Comparison of ENCODE assay signal across 23 cellular contexts in genomic region chr1:20684651-20685050, GRCh38. TPM values are rescaled to one million over a fixed set of nuclear protein-coding genes. Genes with fewer than 3 reads are reported as not detected.
A peak's percentile ranks its signal among the peaks of the same experiment; 100 is the strongest.
DNase-seq lines count a peak whose midpoint lies in the region; ATAC-seq and TF ChIP-seq lines count a peak whose summit lies in the region.
"Had no signal": no experiment of that assay in that cellular context is flagged by ENCODE, and none has a peak within 500 bp of the region (broad histone marks: within the 10 kb centered on the region; RNA-seq: fewer than 3 reads in every experiment).

No MANE protein-coding gene starts in this region.

- no peaks in the 10 kb centered on the region for H3K27me3 Mint-ChIP-seq in dendritic cell treated with granulocyte-macrophage colony-stimulating factor and Interleukin-4, amounts not matched to agents 40 ng/mL and 50 ng/mL, for 4 days
- H3K27me3 Mint-ChIP-seq in activated CD4-positive, alpha-beta T cell treated with anti-CD3 and anti-CD28 coated beads, Interleukin-2, amount 10 ng/mL, durations not matched to agents 24 days and 14 days, result peaks cover 42% of the 10 kb centered on the region

- no peaks in the 10 kb centered on the region for H3K27me3 ChIP-seq in right atrium auricular region
- no peaks in the 10 kb centered on the region for H3K27me3 ChIP-seq in psoas muscle (ENCODE audit: insufficient read depth in 3 of 3, low read length in 2 of 3)
- H3K27me3 ChIP-seq in upper lobe of left lung, result no peaks in the 10 kb centered on the region
- H3K27me3 ChIP-seq in foreskin keratinocyte, result no peaks in the 10 kb centered on the region
- H3K27me3 ChIP-seq: tibial nerve had no signal

- intact Hi-C loops in dendritic cell treated with granulocyte-macrophage colony-stimulating factor and Interleukin-4, amounts not matched to agents 40 ng/mL and 50 ng/mL, for 4 days (cut with micrococcal nuclease), result no loop called here
- intact Hi-C loops in psoas muscle (cut with DNase I), result no loop called here
- intact Hi-C loops in activated CD4-positive, alpha-beta T cell treated with anti-CD3 and anti-CD28 coated beads, Interleukin-2, amount 10 ng/mL, durations not matched to agents 24 days and 14 days (cut with micrococcal nuclease), result no loop called here

- H3K4me3 ChIP-seq in right atrium auricular region (peak overlapping the region; percentile 30 to 44), psoas muscle (peak overlapping the region; percentile 58), upper lobe of left lung (peak overlapping the region; percentile 34 to 53 (median 41))

- TF ChIP-seq CTCF in right atrium auricular region (IDR thresholded peaks at IDR 0.05) (no peak), psoas muscle (IDR thresholded peaks at IDR 0.05) (no peak), upper lobe of left lung (IDR thresholded peaks at IDR 0.05) (peak in 2 of 6 experiments; percentile 4 to 22), foreskin keratinocyte (conservative IDR thresholded peaks at IDR 0.05) (no peak)

- DNase-seq in right atrium auricular region (ENCODE audit: low spot score) (no peak), psoas muscle (peak in 1 of 2 donors; percentile 43), upper lobe of left lung (peak in 1 of 2 donors; percentile 75), foreskin keratinocyte (no peak)
- DNase-seq in activated CD4-positive, alpha-beta T cell treated with anti-CD3 and anti-CD28 coated beads, Interleukin-2, amount 10 ng/mL, durations not matched to agents 24 days and 14 days, result no peak
- no peak for DNase-seq in activated CD4-positive, alpha-beta T cell treated with anti-CD3 and anti-CD28 coated beads for 4 hours
- DNase-seq: activated CD4-positive, alpha-beta T cell treated with anti-CD3 and anti-CD28 coated beads, Interleukin-2, amount 50 U/mL, for 48 hours; activated naive CD4-positive, alpha-beta T cell treated with Interleukin-2 at 50 U/mL for 16 hours; COR-L47; erythroblast; glutamatergic neuron; HFFc6; mesenchymal stem cell; MM.1S; natural killer cell; NCI-H146; NCI-H2171 treated with DMSO at 0.1 percent for 48 hours; stimulated activated CD8-positive, alpha-beta memory T cell treated with anti-CD3 and anti-CD28 coated beads, Interleukin-4, amount 100 ng/mL, for 48 hours; T-helper 2 cell; WERI-Rb-1 had no signal

- TF ChIP-seq POLR2A in upper lobe of left lung (IDR thresholded peaks at IDR 0.05), result no peak

- H3K9me3 ChIP-seq in right atrium auricular region (no peaks in the 10 kb centered on the region), psoas muscle (no peaks in the 10 kb centered on the region), upper lobe of left lung (no peaks in the 10 kb centered on the region)
- H3K9me3 ChIP-seq: tibial nerve had no signal

- H3K4me1 ChIP-seq in right atrium auricular region (peaks cover 0 to 21% of the 10 kb centered on the region in 2 donors), psoas muscle (no peaks in the 10 kb centered on the region), upper lobe of left lung (peaks cover 4 to 17% (median 11%) of the 10 kb centered on the region in 4 donors), foreskin keratinocyte (no peaks in the 10 kb centered on the region)

- 75 to 84% (median 77%) methylated on average over 12 to 14 of the region's 14 CpGs for WGBS in psoas muscle, 3 donors
- 68 to 100% methylated on average over 2 to 14 of the region's 14 CpGs for WGBS in upper lobe of left lung, 2 donors

- peak overlapping the region; percentile 78 for H3K27ac Mint-ChIP-seq in dendritic cell treated with granulocyte-macrophage colony-stimulating factor and Interleukin-4, amounts not matched to agents 40 ng/mL and 50 ng/mL, for 4 days
- no peak overlapping the region for H3K27ac Mint-ChIP-seq in activated CD4-positive, alpha-beta T cell treated with anti-CD3 and anti-CD28 coated beads, Interleukin-2, amount 10 ng/mL, durations not matched to agents 24 days and 14 days
- H3K27ac Mint-ChIP-seq: HFFc6, natural killer cell had no signal

- peak in 2 of 4 donors; percentile 5 to 22 for ATAC-seq in psoas muscle
- peak in 1 of 2 donors; percentile 23 for ATAC-seq in upper lobe of left lung (ENCODE audit: low FRiP score in 2 of 2)
- ATAC-seq in foreskin keratinocyte, result no peak
- ATAC-seq in GM18517 (IDR thresholded peaks at IDR 0.05; ENCODE audit: unreplicated experiment), result no peak
- ATAC-seq: natural killer cell had no signal

- H3K4me1 Mint-ChIP-seq in dendritic cell treated with granulocyte-macrophage colony-stimulating factor and Interleukin-4, amounts not matched to agents 40 ng/mL and 50 ng/mL, for 4 days (ENCODE audit: low read depth), result peaks cover 53% of the 10 kb centered on the region
- H3K4me1 Mint-ChIP-seq in activated CD4-positive, alpha-beta T cell treated with anti-CD3 and anti-CD28 coated beads, Interleukin-2, amount 10 ng/mL, durations not matched to agents 24 days and 14 days, result peaks cover 2% of the 10 kb centered on the region
- H3K4me1 Mint-ChIP-seq: natural killer cell had no signal

- peak overlapping the region; percentile 80 for H3K27ac ChIP-seq in right atrium auricular region
- H3K27ac ChIP-seq in psoas muscle, result peak overlapping the region; percentile 80
- H3K27ac ChIP-seq in upper lobe of left lung, result peak overlapping the region; percentile 78 to 95 (median 89)
- H3K27ac ChIP-seq in foreskin keratinocyte, result no peak overlapping the region
- H3K27ac ChIP-seq: WERI-Rb-1 had no signal

- H3K36me3 Mint-ChIP-seq in dendritic cell treated with granulocyte-macrophage colony-stimulating factor and Interleukin-4, amounts not matched to agents 40 ng/mL and 50 ng/mL, for 4 days (ENCODE audit: low read depth), result no peaks in the 10 kb centered on the region
- no peaks in the 10 kb centered on the region for H3K36me3 Mint-ChIP-seq in activated CD4-positive, alpha-beta T cell treated with anti-CD3 and anti-CD28 coated beads, Interleukin-2, amount 10 ng/mL, durations not matched to agents 24 days and 14 days (ENCODE audit: low read depth)
- H3K36me3 Mint-ChIP-seq: natural killer cell had no signal

- no peaks in the 10 kb centered on the region for H3K9me3 Mint-ChIP-seq in dendritic cell treated with granulocyte-macrophage colony-stimulating factor and Interleukin-4, amounts not matched to agents 40 ng/mL and 50 ng/mL, for 4 days
- H3K9me3 Mint-ChIP-seq in activated CD4-positive, alpha-beta T cell treated with anti-CD3 and anti-CD28 coated beads, Interleukin-2, amount 10 ng/mL, durations not matched to agents 24 days and 14 days, result no peaks in the 10 kb centered on the region
- H3K9me3 Mint-ChIP-seq: HFFc6, natural killer cell had no signal

- no peak for TF ChIP-seq EP300 in upper lobe of left lung (IDR thresholded peaks at IDR 0.05)

- peak overlapping the region; percentile 18 for H3K4me3 Mint-ChIP-seq in dendritic cell treated with granulocyte-macrophage colony-stimulating factor and Interleukin-4, amounts not matched to agents 40 ng/mL and 50 ng/mL, for 4 days
- no peak overlapping the region for H3K4me3 Mint-ChIP-seq in activated CD4-positive, alpha-beta T cell treated with anti-CD3 and anti-CD28 coated beads, Interleukin-2, amount 10 ng/mL, durations not matched to agents 24 days and 14 days
- H3K4me3 Mint-ChIP-seq: HFFc6, natural killer cell had no signal

- H3K36me3 ChIP-seq in right atrium auricular region, result no peaks in the 10 kb centered on the region
- no peaks in the 10 kb centered on the region for H3K36me3 ChIP-seq in psoas muscle (ENCODE audit: insufficient read depth in 1 of 2, low read depth in 1 of 2)
- H3K36me3 ChIP-seq in upper lobe of left lung, result peaks cover 0 to 4% (median 0%) of the 10 kb centered on the region in 4 donors
- H3K36me3 ChIP-seq: tibial nerve, WERI-Rb-1 had no signal

RNA-seq across cellular contexts. Expression of gene DDOST, which starts 23.5 kb away (rescaled TPM):
- total RNA-seq in right atrium auricular region (100 to 1,000 TPM; 147 to 152 TPM), psoas muscle (10 to 100 TPM; 43.0 to 70.2 (median 61.7) TPM), upper lobe of left lung (100 to 1,000 TPM in 4 of 6 donors, 10 to 100 TPM in 2; 54.5 to 212 (median 141) TPM), foreskin keratinocyte (239 and 240 TPM in 2 replicates)
- polyA plus RNA-seq in psoas muscle (10 to 100 TPM; 63.3 to 97.1 (median 87.7) TPM), foreskin keratinocyte (248 and 264 TPM in 2 replicates)
- 170 and 177 TPM in 2 replicates for total RNA-seq in activated CD4-positive, alpha-beta T cell treated with anti-CD3 and anti-CD28 coated beads, Interleukin-2, amount 10 ng/mL, durations not matched to agents 24 days and 14 days

RNA-seq across cellular contexts. Expression of gene KIF17, which starts 33.2 kb away (rescaled TPM):
- 1 to 10 TPM; 2.6 to 6.0 TPM for total RNA-seq in right atrium auricular region
- 1 to 10 TPM; 1.1 to 3.4 (median 1.2) TPM for total RNA-seq in psoas muscle
- 1 to 10 TPM; 1.5 to 2.0 (median 1.7) TPM for polyA plus RNA-seq in psoas muscle
- 10 to 100 TPM in 1 of 6 donors, 1 to 10 TPM in 5; 4.2 to 12.6 (median 8.5) TPM for total RNA-seq in upper lobe of left lung
- total RNA-seq in activated CD4-positive, alpha-beta T cell treated with anti-CD3 and anti-CD28 coated beads, Interleukin-2, amount 10 ng/mL, durations not matched to agents 24 days and 14 days, result not detected in 2 replicates
- 1.5 and 1.8 TPM in 2 replicates for total RNA-seq in foreskin keratinocyte
- 1.2 and 1.5 TPM in 2 replicates for polyA plus RNA-seq in foreskin keratinocyte
- total RNA-seq: natural killer cell had no signal

RNA-seq across cellular contexts. Expression of gene SH2D5, which starts 47.9 kb away (rescaled TPM):
- total RNA-seq in right atrium auricular region, result under 1 TPM in 1 of 2 donors, not detected in 1; 0.63 TPM
- 1 to 10 TPM in 2 of 4 donors, under 1 TPM in 2; 0.09 to 2.6 (median 1.3) TPM for total RNA-seq in psoas muscle
- polyA plus RNA-seq in psoas muscle, result 10 to 100 TPM in 1 of 3 donors, 1 to 10 TPM in 1, under 1 TPM in 1; 0.86 to 27.9 (median 2.8) TPM
- total RNA-seq in upper lobe of left lung, result under 1 TPM in 3 of 6 donors, not detected in 3; 0.13 to 0.46 (median 0.40) TPM
- 0.23 and 0.24 TPM in 2 replicates for total RNA-seq in activated CD4-positive, alpha-beta T cell treated with anti-CD3 and anti-CD28 coated beads, Interleukin-2, amount 10 ng/mL, durations not matched to agents 24 days and 14 days
- 146 and 157 TPM in 2 replicates for total RNA-seq in foreskin keratinocyte
- 85.3 and 105 TPM in 2 replicates for polyA plus RNA-seq in foreskin keratinocyte
- total RNA-seq: natural killer cell, tibial nerve had no signal

RNA-seq across cellular contexts. Expression of gene PINK1, which starts 51.4 kb away (rescaled TPM):
- 100 to 1,000 TPM; 173 to 174 TPM for total RNA-seq in right atrium auricular region
- total RNA-seq in psoas muscle, result 100 to 1,000 TPM; 219 to 416 (median 390) TPM
- 100 to 1,000 TPM; 218 to 506 (median 276) TPM for polyA plus RNA-seq in psoas muscle
- 100 to 1,000 TPM in 2 of 6 donors, 10 to 100 TPM in 4; 62.8 to 118 (median 86.2) TPM for total RNA-seq in upper lobe of left lung
- 2.0 and 2.4 TPM in 2 replicates for total RNA-seq in activated CD4-positive, alpha-beta T cell treated with anti-CD3 and anti-CD28 coated beads, Interleukin-2, amount 10 ng/mL, durations not matched to agents 24 days and 14 days
- total RNA-seq in foreskin keratinocyte, result 55.8 and 56.8 TPM in 2 replicates
- polyA plus RNA-seq in foreskin keratinocyte, result 51.2 and 55.1 TPM in 2 replicates

Comparison
In these comparisons a context has a peak if more than half of its experiments do, and no peak if none do; other contexts are left out.
1. RNA of gene SH2D5, which starts 47.9 kb away (total RNA-seq): 146 to 157 TPM in foreskin keratinocyte; 0.09 to 2.6 TPM in psoas muscle, 0.63 TPM in right atrium auricular region, 0.23 to 0.24 TPM in activated CD4-positive, alpha-beta T cell treated with anti-CD3 and anti-CD28 coated beads, Interleukin-2, amount 10 ng/mL, durations not matched to agents 24 days and 14 days and 0.13 to 0.46 TPM in upper lobe of left lung; every median in the first group is over 10 times any median in the second.
2. Peak in every context shown above with its lines, with median percentiles within 50 percentile points of each other: H3K4me3 ChIP-seq.